Comparison of ENCODE assay signal across 20 cellular contexts in the genomic region with DNA sequence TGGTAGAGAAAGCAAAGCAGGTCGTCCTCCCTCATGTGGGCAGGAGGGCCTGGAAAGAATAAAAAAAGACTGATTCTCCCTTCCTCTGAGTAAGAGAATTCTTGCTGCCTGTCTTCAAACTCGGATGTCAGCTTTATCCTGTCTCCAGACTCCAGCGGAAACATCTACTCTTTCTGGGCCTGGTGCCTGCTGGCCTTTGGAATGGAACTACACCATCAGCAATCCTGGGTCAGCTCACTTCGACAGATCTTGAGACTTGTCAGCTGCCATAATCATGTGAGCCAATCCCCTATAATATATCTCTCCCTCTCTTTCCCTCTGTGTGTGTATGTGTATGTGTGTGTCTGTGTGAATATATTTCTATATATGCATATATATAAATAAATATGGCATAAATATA.
"Had no signal": no experiment of that assay in that cellular context is flagged by ENCODE, and none has a peak within 500 bp of the region (broad histone marks: within the 10 kb centered on the region; RNA-seq: fewer than 3 reads in every experiment).

No MANE protein-coding gene starts in this region.

- ATAC-seq: activated CD8-positive, alpha-beta T cell treated with anti-CD3 and anti-CD28 coated beads, Interleukin-2, amount 10 ng/mL, durations not matched to agents 7 days and 5 days; activated naive CD8-positive, alpha-beta T cell treated with anti-CD3 and anti-CD28 coated beads, Interleukin-2, amount 50 U/mL, for 24 hours had no signal

- DNase-seq: activated CD4-positive, alpha-beta T cell treated with anti-CD3 and anti-CD28 coated beads for 1 hour; activated CD4-positive, alpha-beta T cell treated with anti-CD3 and anti-CD28 coated beads, Interleukin-2, amount 50 U/mL, for 1 hour; activated CD8-positive, alpha-beta T cell treated with anti-CD3 and anti-CD28 coated beads, Interleukin-2, amount 10 ng/mL, durations not matched to agents 7 days and 5 days; activated gamma-delta T cell; activated naive CD4-positive, alpha-beta T cell treated with anti-CD3 and anti-CD28 coated beads, Interleukin-2, amount 50 U/mL, for 16 hours; activated naive CD8-positive, alpha-beta T cell treated with anti-CD3 and anti-CD28 coated beads, Interleukin-2, amount 50 U/mL, for 24 hours; brain microvascular endothelial cell; central memory CD4-positive, alpha-beta T cell; effector memory CD4-positive, alpha-beta T cell; foreskin melanocyte; head of caudate nucleus; nephron progenitor cell; spleen; stimulated activated CD4-positive, alpha-beta T cell treated with anti-CD3 and anti-CD28 coated beads, Interleukin-4, amount 100 ng/mL, for 1 hour; stimulated activated naive CD4-positive, alpha-beta T cell; T-helper 1 cell; WERI-Rb-1 had no signal

- H3K27ac Mint-ChIP-seq: activated CD8-positive, alpha-beta T cell treated with anti-CD3 and anti-CD28 coated beads, Interleukin-2, amount 10 ng/mL, durations not matched to agents 7 days and 5 days; activated naive CD8-positive, alpha-beta T cell treated with anti-CD3 and anti-CD28 coated beads, Interleukin-2, amount 50 U/mL, for 24 hours; activated T-helper 1 cell treated with anti-CD3 and anti-CD28 coated beads, Interleukin-12 subunit alpha, Interleukin-12 subunit beta, Interleukin-2, Interleukin-4 antibody, amounts not matched to agents 30 ng/mL and 10 ng/mL and 1 ng/mL, durations not matched to agents 14 hours and 24 hours and 36 hours; memory B cell; nephron progenitor cell; type B pancreatic cell had no signal

- H3K27me3 Mint-ChIP-seq: activated naive CD8-positive, alpha-beta T cell treated with anti-CD3 and anti-CD28 coated beads, Interleukin-2, amount 50 U/mL, for 24 hours; memory B cell; type B pancreatic cell had no signal

- H3K36me3 Mint-ChIP-seq: memory B cell, type B pancreatic cell had no signal

- H3K9me3 Mint-ChIP-seq: type B pancreatic cell had no signal

- H3K4me3 Mint-ChIP-seq: activated CD8-positive, alpha-beta T cell treated with anti-CD3 and anti-CD28 coated beads, Interleukin-2, amount 10 ng/mL, durations not matched to agents 7 days and 5 days; activated naive CD8-positive, alpha-beta T cell treated with anti-CD3 and anti-CD28 coated beads, Interleukin-2, amount 50 U/mL, for 24 hours; activated T-helper 1 cell treated with anti-CD3 and anti-CD28 coated beads, Interleukin-12 subunit alpha, Interleukin-12 subunit beta, Interleukin-2, Interleukin-4 antibody, amounts not matched to agents 30 ng/mL and 10 ng/mL and 1 ng/mL, durations not matched to agents 14 hours and 24 hours and 36 hours; memory B cell; nephron progenitor cell; type B pancreatic cell had no signal

- H3K4me1 Mint-ChIP-seq: activated naive CD8-positive, alpha-beta T cell treated with anti-CD3 and anti-CD28 coated beads, Interleukin-2, amount 50 U/mL, for 24 hours; memory B cell; nephron progenitor cell had no signal
